Comparison of ENCODE assay signal across 1 cellular context in the genomic region with DNA sequence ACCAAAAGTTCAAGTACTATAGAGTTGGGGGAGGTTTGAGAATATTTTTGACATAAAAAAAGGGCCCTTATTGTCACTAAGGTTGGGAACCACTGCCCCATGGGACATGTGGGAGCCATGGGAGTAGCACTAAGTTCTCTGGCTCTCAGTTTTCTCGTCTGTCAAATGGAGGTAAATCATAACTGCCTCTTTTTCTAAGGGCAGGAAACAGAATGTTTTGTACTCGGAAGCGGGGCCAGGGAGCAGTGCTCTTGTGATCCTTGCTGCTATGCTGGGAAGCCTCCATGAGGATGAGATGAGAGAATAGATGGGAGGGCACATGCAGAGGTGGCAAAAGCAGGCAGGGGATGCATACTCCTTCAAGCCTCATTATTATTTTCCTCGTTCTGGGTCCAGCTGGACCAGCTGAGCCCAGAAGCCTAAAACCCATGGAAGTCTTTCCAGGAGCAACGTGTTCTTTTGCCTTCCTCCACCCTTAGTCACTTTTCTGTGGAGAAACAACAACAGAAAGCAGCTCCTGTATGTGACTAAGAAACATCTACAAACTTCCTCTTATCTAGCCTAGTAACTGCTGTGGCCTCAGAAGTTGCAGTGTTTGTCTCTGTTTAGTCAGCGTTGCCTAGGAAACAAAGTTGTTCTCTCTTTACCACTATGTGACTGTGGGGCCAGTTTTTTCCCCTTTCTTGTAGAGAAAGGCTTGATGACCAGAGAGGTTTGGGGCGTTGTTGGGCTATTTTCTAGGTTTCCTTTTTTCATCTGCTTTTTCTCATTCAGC.
TF ChIP-seq lines count a peak whose summit lies in the region.

No MANE protein-coding gene starts in this region.

TF ChIP-seq in GM23338, 12 proteins besides CTCF, POLR2A, EP300 and RAD21 (continued from another document):
- TF ChIP-seq, protein P1, sequence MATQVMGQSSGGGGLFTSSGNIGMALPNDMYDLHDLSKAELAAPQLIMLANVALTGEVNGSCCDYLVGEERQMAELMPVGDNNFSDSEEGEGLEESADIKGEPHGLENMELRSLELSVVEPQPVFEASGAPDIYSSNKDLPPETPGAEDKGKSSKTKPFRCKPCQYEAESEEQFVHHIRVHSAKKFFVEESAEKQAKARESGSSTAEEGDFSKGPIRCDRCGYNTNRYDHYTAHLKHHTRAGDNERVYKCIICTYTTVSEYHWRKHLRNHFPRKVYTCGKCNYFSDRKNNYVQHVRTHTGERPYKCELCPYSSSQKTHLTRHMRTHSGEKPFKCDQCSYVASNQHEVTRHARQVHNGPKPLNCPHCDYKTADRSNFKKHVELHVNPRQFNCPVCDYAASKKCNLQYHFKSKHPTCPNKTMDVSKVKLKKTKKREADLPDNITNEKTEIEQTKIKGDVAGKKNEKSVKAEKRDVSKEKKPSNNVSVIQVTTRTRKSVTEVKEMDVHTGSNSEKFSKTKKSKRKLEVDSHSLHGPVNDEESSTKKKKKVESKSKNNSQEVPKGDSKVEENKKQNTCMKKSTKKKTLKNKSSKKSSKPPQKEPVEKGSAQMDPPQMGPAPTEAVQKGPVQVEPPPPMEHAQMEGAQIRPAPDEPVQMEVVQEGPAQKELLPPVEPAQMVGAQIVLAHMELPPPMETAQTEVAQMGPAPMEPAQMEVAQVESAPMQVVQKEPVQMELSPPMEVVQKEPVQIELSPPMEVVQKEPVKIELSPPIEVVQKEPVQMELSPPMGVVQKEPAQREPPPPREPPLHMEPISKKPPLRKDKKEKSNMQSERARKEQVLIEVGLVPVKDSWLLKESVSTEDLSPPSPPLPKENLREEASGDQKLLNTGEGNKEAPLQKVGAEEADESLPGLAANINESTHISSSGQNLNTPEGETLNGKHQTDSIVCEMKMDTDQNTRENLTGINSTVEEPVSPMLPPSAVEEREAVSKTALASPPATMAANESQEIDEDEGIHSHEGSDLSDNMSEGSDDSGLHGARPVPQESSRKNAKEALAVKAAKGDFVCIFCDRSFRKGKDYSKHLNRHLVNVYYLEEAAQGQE (IDR thresholded peaks at IDR 0.05; ENCODE audit: unreplicated experiment), result no peak
